19 cellular contexts compared by ENCODE assay signal in genomic region chr1:147527941-147528936, GRCh38. TPM values are rescaled to one million over a fixed set of nuclear protein-coding genes. Genes with fewer than 3 reads are reported as not detected.
DNase-seq lines count a peak whose midpoint lies in the region; ATAC-seq and TF ChIP-seq lines count a peak whose summit lies in the region.
"Had no signal": no experiment of that assay in that cellular context is flagged by ENCODE, and none has a peak within 500 bp of the region (broad histone marks: within the 10 kb centered on the region; RNA-seq: fewer than 3 reads in every experiment).

No MANE protein-coding gene starts in this region.

- H3K23ac ChIP-seq in H9 (ENCODE audit: insufficient read length, low read depth, low read length): no peak overlapping the region

- no peak overlapping the region for H2BK5ac ChIP-seq in H9 (ENCODE audit: insufficient read length, low read length)

- no peak overlapping the region for H3K4me3 Mint-ChIP-seq in activated naive CD4-positive, alpha-beta T cell treated with anti-CD3 and anti-CD28 coated beads, Interleukin-2, amount 10 ng/mL, durations not matched to agents 7 days and 5 days
- H3K4me3 Mint-ChIP-seq in H9: no peak overlapping the region
- no peak overlapping the region for H3K4me3 Mint-ChIP-seq in activated T-helper 17 cell treated with anti-CD3 and anti-CD28 coated beads, Interleukin-2, amount 50 U/mL, for 72 hours
- no peak overlapping the region for H3K4me3 Mint-ChIP-seq in stimulated activated naive CD8-positive, alpha-beta T cell treated with anti-CD3 and anti-CD28 coated beads, Interleukin-15, amount 100 ng/mL, for 72 hours

- no peak overlapping the region for H2AFZ ChIP-seq in H9 (ENCODE audit: low read length)

- H3K27me3 ChIP-seq in H9 (ENCODE audit: insufficient read depth, low read length): no peaks in the 10 kb centered on the region
- H3K27me3 ChIP-seq: brain microvascular endothelial cell, left lung, upper lobe of right lung had no signal

- no peak overlapping the region for H2BK20ac ChIP-seq in H9 (ENCODE audit: low read depth, low read length, poor library complexity, severe bottlenecking)

- DNase-seq in activated naive CD4-positive, alpha-beta T cell treated with anti-CD3 and anti-CD28 coated beads, Interleukin-2, amount 10 ng/mL, durations not matched to agents 7 days and 5 days: peak; percentile 33
- DNase-seq in activated naive CD4-positive, alpha-beta T cell treated with anti-CD3 and anti-CD28 coated beads, Interleukin-2, amount 50 U/mL, for 16 hours: no peak
- DNase-seq in H9 (no peak), hypothalamus (lab: John Stamatoyannopoulos, UW) (no peak)
- no peak for DNase-seq in stimulated activated naive CD8-positive, alpha-beta T cell treated with anti-CD3 and anti-CD28 coated beads, Interleukin-15, amount 100 ng/mL, for 72 hours
- DNase-seq: activated CD8-positive, alpha-beta memory T cell treated with anti-CD3 and anti-CD28 coated beads, Interleukin-2, amount 50 U/mL, for 4 hours; activated effector memory CD4-positive, alpha-beta T cell treated with anti-CD3 and anti-CD28 coated beads, Interleukin-2, amount 50 U/mL, for 16 hours; amniotic stem cell; brain microvascular endothelial cell; left lung; NCI-H2081; NCI-H748 treated with DMSO at 0.1 percent for 48 hours; stimulated activated CD8-positive, alpha-beta memory T cell treated with anti-CD3 and anti-CD28 coated beads, Interleukin-4, amount 100 ng/mL, for 48 hours; upper lobe of right lung had no signal

- no peaks in the 10 kb centered on the region for H3K79me1 ChIP-seq in H9 (ENCODE audit: insufficient read depth, low read depth, low read length, poor library complexity, severe bottlenecking)

- no peak overlapping the region for H3K4me2 ChIP-seq in H9 (ENCODE audit: insufficient read depth, insufficient read length, low read length)

- H2AK5ac ChIP-seq in H9 (ENCODE audit: insufficient read length, low read length): no peak overlapping the region

- H3K56ac ChIP-seq in H9 (ENCODE audit: insufficient read length, low read depth, low read length): no peak overlapping the region

- H4K20me1 ChIP-seq in H9 (ENCODE audit: control insufficient read depth, insufficient read depth, insufficient read length): no peaks in the 10 kb centered on the region

- H3T11ph ChIP-seq in H9 (ENCODE audit: low read length): no peak overlapping the region

- H3K4ac ChIP-seq in H9 (ENCODE audit: low read depth, low read length): no peak overlapping the region

- H3K36me3 Mint-ChIP-seq in activated naive CD4-positive, alpha-beta T cell treated with anti-CD3 and anti-CD28 coated beads, Interleukin-2, amount 10 ng/mL, durations not matched to agents 7 days and 5 days: no peaks in the 10 kb centered on the region
- H3K36me3 Mint-ChIP-seq in H9 (ENCODE audit: insufficient read depth in 1 of 3, low read depth in 3 of 3): no peaks in the 10 kb centered on the region
- H3K36me3 Mint-ChIP-seq in activated T-helper 17 cell treated with anti-CD3 and anti-CD28 coated beads, Interleukin-2, amount 50 U/mL, for 72 hours (ENCODE audit: low read depth): no peaks in the 10 kb centered on the region

- no peak overlapping the region for H2BK120ac ChIP-seq in H9 (ENCODE audit: low read depth, low read length, poor library complexity, severe bottlenecking)

- no peak overlapping the region for H3K27ac ChIP-seq in H9 (ENCODE audit: insufficient read length, low read depth, low read length)
- H3K27ac ChIP-seq: brain microvascular endothelial cell, left lung, RWPE1, upper lobe of right lung had no signal

- no peaks in the 10 kb centered on the region for H3K9me3 Mint-ChIP-seq in activated naive CD4-positive, alpha-beta T cell treated with anti-CD3 and anti-CD28 coated beads, Interleukin-2, amount 10 ng/mL, durations not matched to agents 7 days and 5 days
- no peaks in the 10 kb centered on the region for H3K9me3 Mint-ChIP-seq in H9
- H3K9me3 Mint-ChIP-seq in activated T-helper 17 cell treated with anti-CD3 and anti-CD28 coated beads, Interleukin-2, amount 50 U/mL, for 72 hours: no peaks in the 10 kb centered on the region
- H3K9me3 Mint-ChIP-seq in stimulated activated naive CD8-positive, alpha-beta T cell treated with anti-CD3 and anti-CD28 coated beads, Interleukin-15, amount 100 ng/mL, for 72 hours: no peaks in the 10 kb centered on the region

- no peak overlapping the region for H2BK15ac ChIP-seq in H9 (ENCODE audit: low read depth, low read length)

- no peak overlapping the region for H4K5ac ChIP-seq in H9 (ENCODE audit: insufficient read length, low read depth, low read length)

- no peak overlapping the region for H3K14ac ChIP-seq in H9 (ENCODE audit: insufficient read depth, low read length)

- peaks cover 12% of the 10 kb centered on the region for H3K27me3 Mint-ChIP-seq in activated naive CD4-positive, alpha-beta T cell treated with anti-CD3 and anti-CD28 coated beads, Interleukin-2, amount 10 ng/mL, durations not matched to agents 7 days and 5 days
- H3K27me3 Mint-ChIP-seq in H9 (ENCODE audit: low read depth): peaks cover 8% of the 10 kb centered on the region
- H3K27me3 Mint-ChIP-seq in activated T-helper 17 cell treated with anti-CD3 and anti-CD28 coated beads, Interleukin-2, amount 50 U/mL, for 72 hours: no peaks in the 10 kb centered on the region
- no peaks in the 10 kb centered on the region for H3K27me3 Mint-ChIP-seq in stimulated activated naive CD8-positive, alpha-beta T cell treated with anti-CD3 and anti-CD28 coated beads, Interleukin-15, amount 100 ng/mL, for 72 hours

- H3K9ac ChIP-seq in H9 (ENCODE audit: extremely low read depth, insufficient read length, low read length): no peak overlapping the region

- no peaks in the 10 kb centered on the region for H3K4me1 ChIP-seq in H9 (ENCODE audit: insufficient read depth, low read length)
- H3K4me1 ChIP-seq: left lung, upper lobe of right lung had no signal

- no peaks in the 10 kb centered on the region for H3K4me1 Mint-ChIP-seq in activated naive CD4-positive, alpha-beta T cell treated with anti-CD3 and anti-CD28 coated beads, Interleukin-2, amount 10 ng/mL, durations not matched to agents 7 days and 5 days
- peaks cover under 1 to 5% of the 10 kb centered on the region in 2 experiments; a peak in 2 of 4 replicates for H3K4me1 Mint-ChIP-seq in H9
- no peaks in the 10 kb centered on the region for H3K4me1 Mint-ChIP-seq in activated T-helper 17 cell treated with anti-CD3 and anti-CD28 coated beads, Interleukin-2, amount 50 U/mL, for 72 hours
- H3K4me1 Mint-ChIP-seq in stimulated activated naive CD8-positive, alpha-beta T cell treated with anti-CD3 and anti-CD28 coated beads, Interleukin-15, amount 100 ng/mL, for 72 hours: peaks cover 7% of the 10 kb centered on the region

- no peak overlapping the region for H3K27ac Mint-ChIP-seq in activated naive CD4-positive, alpha-beta T cell treated with anti-CD3 and anti-CD28 coated beads, Interleukin-2, amount 10 ng/mL, durations not matched to agents 7 days and 5 days
- no peak overlapping the region for H3K27ac Mint-ChIP-seq in H9
- no peak overlapping the region for H3K27ac Mint-ChIP-seq in activated T-helper 17 cell treated with anti-CD3 and anti-CD28 coated beads, Interleukin-2, amount 50 U/mL, for 72 hours
- no peak overlapping the region for H3K27ac Mint-ChIP-seq in stimulated activated naive CD8-positive, alpha-beta T cell treated with anti-CD3 and anti-CD28 coated beads, Interleukin-15, amount 100 ng/mL, for 72 hours

- H3K23me2 ChIP-seq in H9 (ENCODE audit: insufficient read length, low read depth, low read length, poor library complexity, severe bottlenecking): no peaks in the 10 kb centered on the region

- no CpG with 5 or more reads among the region's 10 CpGs for WGBS in H9 (ENCODE audit: extremely low coverage, insufficient read length, low lambda C conversion rate)

- peak; percentile 67 for ATAC-seq in activated T-helper 17 cell treated with anti-CD3 and anti-CD28 coated beads, Interleukin-2, amount 50 U/mL, for 72 hours (replicated peaks)
- ATAC-seq in stimulated activated naive CD8-positive, alpha-beta T cell treated with anti-CD3 and anti-CD28 coated beads, Interleukin-15, amount 100 ng/mL, for 72 hours: peak; percentile 60
- no peak for ATAC-seq in HG02870 (IDR thresholded peaks at IDR 0.05; ENCODE audit: unreplicated experiment)
- ATAC-seq: activated CD4-positive, CD25-positive, alpha-beta regulatory T cell treated with anti-CD3 and anti-CD28 coated beads, Interleukin-2, amount 50 U/mL, for 24 hours; K562; left lung; upper lobe of right lung had no signal

- H2BK12ac ChIP-seq in H9 (ENCODE audit: insufficient read length, low read depth, low read length): peak overlapping the region; percentile 30

- no peak overlapping the region for H3K18ac ChIP-seq in H9 (ENCODE audit: insufficient read length, low read depth, low read length)

- H4K8ac ChIP-seq in H9 (replicated peaks; ENCODE audit: insufficient read length, low read depth, low read length): no peak overlapping the region

- TF ChIP-seq CTCF in H9 (conservative IDR thresholded peaks at IDR 0.05): no peak

- no peaks in the 10 kb centered on the region for H3K9me3 ChIP-seq in H9 (ENCODE audit: control insufficient read depth, low read depth, low read length)
- H3K9me3 ChIP-seq: left lung, upper lobe of right lung had no signal

- H3K79me2 ChIP-seq in H9 (ENCODE audit: insufficient read depth, low read length): no peaks in the 10 kb centered on the region

- H4K91ac ChIP-seq in H9 (ENCODE audit: insufficient read length, low read depth, low read length): no peak overlapping the region

- CTCF ChIA-PET in activated naive CD4-positive, alpha-beta T cell treated with anti-CD3 and anti-CD28 coated beads, Interleukin-2, amount 10 ng/mL, durations not matched to agents 7 days and 5 days (lab: Charles Lee): interaction anchor here (1.2 to 2.5 kb wide), 7 partner anchors 12 to 254 kb away, joined by 3 to 16 read pairs (median 5); partner anchors contain the start of gene BCL9

RNA-seq across cellular contexts. Expression of gene BCL9, which starts 13.1 kb away (rescaled TPM):
- 58.3 and 59.4 TPM in 2 replicates for total RNA-seq in H9 (2021)
- total RNA-seq in activated T-helper 17 cell treated with anti-CD3 and anti-CD28 coated beads, Interleukin-2, amount 50 U/mL, for 72 hours: 10 to 100 TPM; 11.1 to 28.3 TPM
